In the genomic region with DNA sequence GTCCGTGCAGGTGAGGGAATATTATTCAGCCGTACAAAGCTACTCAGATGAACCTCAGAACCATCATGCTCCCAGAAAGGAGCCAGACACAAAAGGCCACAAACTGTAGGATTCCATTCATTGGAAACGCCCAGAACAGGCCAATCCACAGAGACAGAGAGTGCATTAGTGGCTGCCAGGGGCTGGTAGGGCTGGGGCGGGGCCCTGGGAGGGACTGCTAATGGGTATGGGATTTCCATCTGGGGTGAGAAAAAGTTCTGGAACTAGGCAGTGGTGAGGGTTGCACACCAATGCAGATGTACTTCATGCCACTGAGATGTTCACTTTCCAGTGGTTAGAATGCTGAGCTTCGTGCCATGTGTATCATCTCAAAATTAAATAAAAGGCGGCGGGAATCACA, we compare ENCODE assay signal across 16 cellular contexts.
A peak's percentile ranks its signal among the peaks of the same experiment; 100 is the strongest.
DNase-seq lines count a peak whose midpoint lies in the region; TF ChIP-seq lines count a peak whose summit lies in the region.
"Had no signal": no experiment of that assay in that cellular context is flagged by ENCODE, and none has a peak within 500 bp of the region (broad histone marks: within the 10 kb centered on the region; RNA-seq: fewer than 3 reads in every experiment).

No MANE protein-coding gene starts in this region.

- POLR2A ChIA-PET in PC-9 (lab: Charles Lee; ENCODE audit: unreplicated experiment): interaction anchor here (0.7 kb wide), 1 partner anchor 45 kb away, joined by 3 read pairs; no protein-coding TSS in a partner anchor

- H3K9me3 ChIP-seq in esophagus muscularis mucosa (no peaks in the 10 kb centered on the region), PC-9 (ENCODE audit: insufficient read depth, low read depth) (no peaks in the 10 kb centered on the region)
- H3K9me3 ChIP-seq: BLaER1 treated with 17β-estradiol and CSF1 and Interleukin-3, amounts not matched to agents 10 nM and 100 nM; thoracic aorta had no signal

- peak overlapping the region; percentile 95 to 98 (median 96) for H3K27ac ChIP-seq in esophagus muscularis mucosa (replicated peaks in 1 of 4)
- no peak overlapping the region for H3K27ac ChIP-seq in PC-9
- H3K27ac ChIP-seq: BLaER1 treated with 17β-estradiol and CSF1 and Interleukin-3, amounts not matched to agents 10 nM and 100 nM had no signal

- DNase-seq in AG20443 (ENCODE audit: low spot score) (peak; percentile 59), HT-29 (ENCODE audit: low spot score) (peak; percentile 38), esophagus muscularis mucosa (ENCODE audit: extremely low spot score) (no peak), retina (peak; percentile 25), DMS79 (lab: John Stamatoyannopoulos, UW) (no peak), PC-9 (no peak), NCI-H82 (lab: John Stamatoyannopoulos, UW) (no peak)
- DNase-seq in activated CD4-positive, CD25-positive, alpha-beta regulatory T cell treated with anti-CD3 and anti-CD28 coated beads, Interleukin-2, amount 50 U/mL, for 72 hours: no peak
- DNase-seq: activated CD4-positive, alpha-beta T cell treated with anti-CD3 and anti-CD28 coated beads, Interleukin-2, amount 10 ng/mL, durations not matched to agents 24 days and 14 days; activated T-cell treated with anti-CD3 and anti-CD28 coated beads, Interleukin-2, amount 50 U/mL, for 4 hours; DMS79 treated with DMSO at 0.1 percent for 48 hours; NCI-H2107; stimulated activated CD4-positive, alpha-beta T cell treated with anti-CD3 and anti-CD28 coated beads, Interleukin-12 subunit alpha, Interleukin-12 subunit beta, amount 100 ng/mL, for 4 hours had no signal

- CTCF ChIA-PET in PC-9 (lab: Charles Lee): no interaction called here

- no peak overlapping the region for H2AFZ ChIP-seq in PC-9

- H3F3A ChIP-seq in PC-9 (ENCODE audit: insufficient read depth, low read depth): peaks cover 63% of the 10 kb centered on the region

- H3K27me3 ChIP-seq in esophagus muscularis mucosa: no peaks in the 10 kb centered on the region
- H3K27me3 ChIP-seq in PC-9 (ENCODE audit: insufficient read depth, low read depth): no peaks in the 10 kb centered on the region
- H3K27me3 ChIP-seq: BLaER1 treated with 17β-estradiol and CSF1 and Interleukin-3, amounts not matched to agents 10 nM and 100 nM had no signal

- TF ChIP-seq POLR2A in esophagus muscularis mucosa (IDR thresholded peaks at IDR 0.05; ENCODE audit: low read depth): no peak

- H3K4me2 ChIP-seq in PC-9: no peak overlapping the region
- H3K4me2 ChIP-seq: BLaER1 treated with 17β-estradiol and CSF1 and Interleukin-3, amounts not matched to agents 10 nM and 100 nM had no signal

- 0 out of 2 replicates have a peak, but pooled peaks cover 11% of the 10 kb centered on the region for H4K20me1 ChIP-seq in PC-9 (ENCODE audit: insufficient read depth)

- TF ChIP-seq CTCF in esophagus muscularis mucosa (IDR thresholded peaks at IDR 0.05) (no peak), PC-9 (conservative IDR thresholded peaks at IDR 0.05) (no peak)

- 75% methylated on average over 7 of the region's 7 CpGs for WGBS in esophagus muscularis mucosa

- no TSS peak for BruUV-seq in PC-9 (replicated peaks; lab: Mats Ljungman, UMichigan)

- TF ChIP-seq EP300 in esophagus muscularis mucosa (IDR thresholded peaks at IDR 0.05): no peak

- H3K9me2 ChIP-seq in PC-9 (ENCODE audit: insufficient read depth): no peaks in the 10 kb centered on the region

- H3K79me2 ChIP-seq in PC-9 (ENCODE audit: low read depth): 0 out of 2 replicates have a peak, but pooled peaks cover 16% of the 10 kb centered on the region

- H3K36me3 ChIP-seq in esophagus muscularis mucosa (peaks cover 0 to 60% (median 44%) of the 10 kb centered on the region in 4 donors), PC-9 (ENCODE audit: low read depth) (peaks cover 10% of the 10 kb centered on the region; the same call in 1 of the 2 replicates)

- intact Hi-C loops in esophagus muscularis mucosa (cut with DNase I): no loop called here
- intact Hi-C loops in PC-9 (cut with micrococcal nuclease; ENCODE audit: unreplicated experiment): no loop called here

- H3K4me1 ChIP-seq in esophagus muscularis mucosa (peaks cover 93 to 98% (median 96%) of the 10 kb centered on the region in 4 donors), PC-9 (replicated peaks; ENCODE audit: insufficient read depth) (peaks cover 46% of the 10 kb centered on the region)

- no peak overlapping the region for H3K4me3 ChIP-seq in esophagus muscularis mucosa
- no peak overlapping the region for H3K4me3 ChIP-seq in PC-9
- H3K4me3 ChIP-seq: BLaER1 treated with 17β-estradiol and CSF1 and Interleukin-3, amounts not matched to agents 10 nM and 100 nM; coronary artery; thoracic aorta had no signal

Comparison
In these comparisons a context has a peak if more than half of its experiments do, and no peak if none do; other contexts are left out.
1. DNase-seq: peak in AG20443 (single experiment), HT-29 (single experiment) and retina (single experiment); none in esophagus muscularis mucosa (single experiment), DMS79 (single experiment), activated CD4-positive, CD25-positive, alpha-beta regulatory T cell treated with anti-CD3 and anti-CD28 coated beads, Interleukin-2, amount 50 U/mL, for 72 hours (single experiment), PC-9 (0 of 2) and NCI-H82 (single experiment).